ENCODE assay signal across 8 cellular contexts in the genomic region with DNA sequence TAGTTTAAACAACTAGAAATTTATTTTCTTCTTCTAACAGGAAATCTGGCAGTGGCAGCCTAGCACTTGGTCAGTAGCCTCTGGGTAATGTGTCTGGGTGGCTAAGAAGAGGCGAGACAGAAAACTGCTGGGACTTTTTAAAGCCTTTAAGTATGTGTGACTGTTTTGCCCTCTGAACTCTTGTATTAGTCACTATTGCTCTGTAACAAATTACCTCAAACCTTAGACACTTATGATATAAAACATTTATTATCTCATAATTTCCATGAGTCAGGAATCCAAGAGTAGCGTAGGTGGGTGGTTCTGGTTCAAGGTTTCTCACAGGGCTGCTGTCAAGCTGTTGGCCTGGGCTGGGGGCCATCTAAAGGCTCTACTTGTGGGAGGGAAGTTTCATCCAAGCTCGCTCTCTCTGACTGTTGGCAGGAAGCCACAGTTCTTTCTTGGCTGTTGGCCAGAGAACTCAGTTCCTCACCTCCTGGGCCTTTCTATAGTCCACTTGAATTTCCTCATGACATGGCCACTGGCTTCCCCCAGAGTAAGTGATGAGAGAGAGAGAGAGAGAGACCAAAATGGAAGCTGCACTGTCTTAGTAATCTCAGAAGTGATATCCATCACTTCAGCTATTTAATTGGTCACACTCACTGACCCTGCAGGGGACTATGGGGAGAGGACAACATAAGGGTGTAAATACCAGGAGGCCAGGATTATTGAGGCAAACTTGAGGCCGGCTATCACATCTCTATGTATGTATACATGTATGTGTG. TPM values are rescaled to one million over a fixed set of nuclear protein-coding genes. Genes with fewer than 3 reads are reported as not detected.
DNase-seq lines count a peak whose midpoint lies in the region; ATAC-seq, FAIRE-seq and TF ChIP-seq lines count a peak whose summit lies in the region.

No MANE protein-coding gene starts in this region.

- ATAC-seq in HG03565 (IDR thresholded peaks at IDR 0.05; ENCODE audit: unreplicated experiment) (peak; percentile 35), Right ventricle myocardium inferior (peak; percentile 70), GM23338 (no peak)

- H3K27me3 Mint-ChIP-seq in GM23338 (ENCODE audit: insufficient read depth, low read depth, poor library complexity), result peaks cover 4% of the 10 kb centered on the region

- H3K4me3 Mint-ChIP-seq in GM23338, result no peak overlapping the region

- H3K4me3 ChIP-seq in GM06990 (replicated peaks; ENCODE audit: low read depth, low read length) (no peak overlapping the region), GM23338 (no peak overlapping the region)

- TF ChIP-seq CTCF in GM06990 (IDR thresholded peaks at IDR 0.05; ENCODE audit: insufficient read depth, low read length, poor library complexity, severe bottlenecking), result no peak
- TF ChIP-seq CTCF in RWPE1 (conservative IDR thresholded peaks at IDR 0.05; ENCODE audit: low read depth), result no peak
- no peak for TF ChIP-seq CTCF in GM23338 (conservative IDR thresholded peaks at IDR 0.05; ENCODE audit: low read depth in 2 of 2)

- H3K4me2 ChIP-seq in GM23338, result no peak overlapping the region

- no peaks in the 10 kb centered on the region for H3K36me3 ChIP-seq in GM06990 (ENCODE audit: control insufficient read depth, insufficient read depth, low read length)
- no peaks in the 10 kb centered on the region for H3K36me3 ChIP-seq in GM23338 (ENCODE audit: insufficient read depth)

- DNase-seq in GM06990 (ENCODE audit: extremely low read depth, insufficient read length), result peak; percentile 57
- DNase-seq in RWPE1 (ENCODE audit: low spot score), result peak; percentile 65
- DNase-seq in activated naive CD4-positive, alpha-beta T cell (lab: John Stamatoyannopoulos, UW), result peak; percentile 14 to 35 (median 22)
- DNase-seq in Right ventricle myocardium inferior (ENCODE audit: missing footprints), result peak; percentile 93
- DNase-seq in renal cortical epithelial cell (ENCODE audit: low read depth), result peak; percentile 99
- DNase-seq in urothelium cell line (ENCODE audit: low spot score), result peak; percentile 88
- no peak for DNase-seq in GM23338 (ENCODE audit: low spot score)

- peaks cover 4% of the 10 kb centered on the region; the same call in 1 of the 2 replicates for H3K9me2 ChIP-seq in GM23338 (ENCODE audit: insufficient read depth)

- no peak for FAIRE-seq in urothelium cell line (lab: Jason Lieb, UNC)

- POLR2A ChIA-PET in RWPE1 (lab: Yijun Ruan, JAX; ENCODE audit: low non-redundant PET), result no interaction called here

- H3K79me2 ChIP-seq in GM23338 (replicated peaks; ENCODE audit: insufficient read depth), result no peaks in the 10 kb centered on the region

- H2AFZ ChIP-seq in GM23338, result no peak overlapping the region

- H3K27me3 ChIP-seq in GM06990 (replicated peaks; ENCODE audit: control insufficient read depth, insufficient read depth, low read length), result no peaks in the 10 kb centered on the region
- no peaks in the 10 kb centered on the region for H3K27me3 ChIP-seq in GM23338 (ENCODE audit: insufficient read depth)

- intact Hi-C loops in Right ventricle myocardium inferior (cut with DNase I), result no loop called here

- peaks cover 3% of the 10 kb centered on the region; the same call in 1 of the 3 replicates for H3K4me1 Mint-ChIP-seq in GM23338

- H3K27ac Mint-ChIP-seq in GM23338, result no peak overlapping the region

- peaks cover 4% of the 10 kb centered on the region; the same call in 1 of the 2 replicates for H3F3A ChIP-seq in GM23338 (replicated peaks; ENCODE audit: low read depth)

- H3K4me1 ChIP-seq in GM23338 (ENCODE audit: insufficient read depth), result no peaks in the 10 kb centered on the region

- H3K9me3 Mint-ChIP-seq in GM23338, result no peaks in the 10 kb centered on the region

- no peaks in the 10 kb centered on the region for H3K36me3 Mint-ChIP-seq in GM23338 (ENCODE audit: low read depth)

- CTCF ChIA-PET in RWPE1 (lab: Yijun Ruan, JAX), result interaction anchor here (1.0 kb wide), 1 partner anchor 13 kb away, joined by 7 read pairs; no protein-coding TSS in a partner anchor

- peak overlapping the region; percentile 75 for H3K27ac ChIP-seq in RWPE1
- H3K27ac ChIP-seq in GM23338 (ENCODE audit: low read depth), result no peak overlapping the region; the same call in 1 of the 2 replicates

- H4K20me1 ChIP-seq in GM23338 (replicated peaks; ENCODE audit: insufficient read depth), result no peaks in the 10 kb centered on the region

TF ChIP-seq in GM23338, 12 proteins besides CTCF, POLR2A, EP300 and RAD21:
- TF ChIP-seq, protein P1, sequence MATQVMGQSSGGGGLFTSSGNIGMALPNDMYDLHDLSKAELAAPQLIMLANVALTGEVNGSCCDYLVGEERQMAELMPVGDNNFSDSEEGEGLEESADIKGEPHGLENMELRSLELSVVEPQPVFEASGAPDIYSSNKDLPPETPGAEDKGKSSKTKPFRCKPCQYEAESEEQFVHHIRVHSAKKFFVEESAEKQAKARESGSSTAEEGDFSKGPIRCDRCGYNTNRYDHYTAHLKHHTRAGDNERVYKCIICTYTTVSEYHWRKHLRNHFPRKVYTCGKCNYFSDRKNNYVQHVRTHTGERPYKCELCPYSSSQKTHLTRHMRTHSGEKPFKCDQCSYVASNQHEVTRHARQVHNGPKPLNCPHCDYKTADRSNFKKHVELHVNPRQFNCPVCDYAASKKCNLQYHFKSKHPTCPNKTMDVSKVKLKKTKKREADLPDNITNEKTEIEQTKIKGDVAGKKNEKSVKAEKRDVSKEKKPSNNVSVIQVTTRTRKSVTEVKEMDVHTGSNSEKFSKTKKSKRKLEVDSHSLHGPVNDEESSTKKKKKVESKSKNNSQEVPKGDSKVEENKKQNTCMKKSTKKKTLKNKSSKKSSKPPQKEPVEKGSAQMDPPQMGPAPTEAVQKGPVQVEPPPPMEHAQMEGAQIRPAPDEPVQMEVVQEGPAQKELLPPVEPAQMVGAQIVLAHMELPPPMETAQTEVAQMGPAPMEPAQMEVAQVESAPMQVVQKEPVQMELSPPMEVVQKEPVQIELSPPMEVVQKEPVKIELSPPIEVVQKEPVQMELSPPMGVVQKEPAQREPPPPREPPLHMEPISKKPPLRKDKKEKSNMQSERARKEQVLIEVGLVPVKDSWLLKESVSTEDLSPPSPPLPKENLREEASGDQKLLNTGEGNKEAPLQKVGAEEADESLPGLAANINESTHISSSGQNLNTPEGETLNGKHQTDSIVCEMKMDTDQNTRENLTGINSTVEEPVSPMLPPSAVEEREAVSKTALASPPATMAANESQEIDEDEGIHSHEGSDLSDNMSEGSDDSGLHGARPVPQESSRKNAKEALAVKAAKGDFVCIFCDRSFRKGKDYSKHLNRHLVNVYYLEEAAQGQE (IDR thresholded peaks at IDR 0.05; ENCODE audit: unreplicated experiment), result no peak

RNA-seq across cellular contexts. Expression of a gene that starts 17.4 kb away (rescaled TPM):
- total RNA-seq in Right ventricle myocardium inferior (6.3 TPM), renal cortical epithelial cell (8.2 and 12.5 TPM in 2 replicates)
- 15.7 and 19.9 TPM in 2 replicates for total RNA-seq in GM23338 (2014; rRNA removed; shearing (Covaris generic))
- polyA plus RNA-seq in GM23338 (2016; fragmentation: Nextera tagmentation; extraction: Ambion mirVana), result 6.6 and 9.1 TPM in 2 replicates

RNA-seq across cellular contexts. Expression of a gene that starts 17.8 kb away (rescaled TPM):
- total RNA-seq in Right ventricle myocardium inferior (0.30 TPM), renal cortical epithelial cell (5.7 and 13.0 TPM in 2 replicates)
- total RNA-seq in GM23338 (2014; rRNA removed; shearing (Covaris generic)), result 1.0 TPM in 1 of 2 replicates, not detected in the other
- 0.77 and 1.3 TPM in 2 replicates for polyA plus RNA-seq in GM23338 (2016; fragmentation: Nextera tagmentation; extraction: Ambion mirVana)
